19 cellular contexts compared by ENCODE assay signal in the genomic region with DNA sequence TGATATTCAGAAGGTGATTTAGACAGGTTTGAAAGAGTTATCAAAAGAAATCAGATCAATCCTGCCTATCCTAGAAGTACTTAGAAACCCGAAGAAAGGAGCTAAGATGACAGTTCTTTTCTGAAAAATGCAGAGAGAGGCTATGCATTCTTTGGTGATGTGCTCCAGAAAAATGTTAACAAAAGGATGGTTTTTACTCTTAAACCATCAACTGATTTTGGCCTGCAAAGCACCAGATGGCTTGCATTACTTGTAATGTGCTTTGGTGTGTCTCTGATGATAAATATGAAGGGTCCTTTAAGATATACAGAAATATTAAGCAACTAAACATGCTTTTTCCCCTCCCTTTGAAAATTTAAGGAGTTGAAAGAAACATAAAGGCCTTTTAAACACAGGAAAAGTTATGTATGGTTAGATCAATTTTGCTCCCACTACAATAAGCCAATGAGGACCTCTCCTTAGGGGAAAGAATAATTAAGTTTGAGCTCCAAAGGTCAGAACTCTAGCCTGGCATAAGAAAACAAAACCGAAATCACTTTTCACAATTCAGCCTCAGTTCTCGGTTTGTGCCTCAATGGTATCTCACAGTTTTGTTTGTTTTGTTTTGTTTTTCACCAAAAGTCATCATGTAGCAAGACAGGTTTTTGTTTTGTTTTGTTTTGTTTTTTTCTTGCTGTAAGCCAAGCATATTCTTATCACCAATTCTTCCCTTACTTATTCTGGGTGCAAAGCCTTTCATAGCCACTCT.
A peak's percentile ranks its signal among the peaks of the same experiment; 100 is the strongest.
DNase-seq lines count a peak whose midpoint lies in the region; ATAC-seq, FAIRE-seq and TF ChIP-seq lines count a peak whose summit lies in the region.
"Had no signal": no experiment of that assay in that cellular context is flagged by ENCODE, and none has a peak within 500 bp of the region (broad histone marks: within the 10 kb centered on the region; RNA-seq: fewer than 3 reads in every experiment).

No MANE protein-coding gene starts in this region.

- DNase-seq in AG08396 (ENCODE audit: low spot score) (peak; percentile 16), H54 (ENCODE audit: insufficient read length, low spot score) (no peak), dedifferentiated amniotic fluid mesenchymal stem cell (ENCODE audit: extremely low spot score) (peak; percentile 26), left kidney (ENCODE audit: low read depth, low spot score) (peak; percentile 11)
- DNase-seq: Caco-2; CD4-positive, CD25-positive, alpha-beta regulatory T cell; DMS153; EL; NCI-H1417; NCI-H2029 treated with DMSO at 0.1 percent for 48 hours; NCI-H2171 treated with DMSO at 0.1 percent for 48 hours; NCI-H446 treated with DMSO at 0.1 percent for 48 hours; SJCRH30 had no signal

- no peak for TF ChIP-seq POLR2A in H54 (IDR thresholded peaks at IDR 0.05; ENCODE audit: low read depth, low read length)

- peak; percentile 58 for FAIRE-seq in H54 (lab: Jason Lieb, UNC)
- FAIRE-seq: A204.1, H1, HTR-8/SVneo had no signal

- ATAC-seq in GM21723 (IDR thresholded peaks at IDR 0.05; ENCODE audit: unreplicated experiment) (no peak), HG02623 (IDR thresholded peaks at IDR 0.05; ENCODE audit: unreplicated experiment) (no peak), GM18868 (IDR thresholded peaks at IDR 0.05; ENCODE audit: unreplicated experiment) (no peak)
